8 cellular contexts compared by ENCODE assay signal in genomic region chr15:59688888-59689625, GRCh38. TPM values are rescaled to one million over a fixed set of nuclear protein-coding genes. Genes with fewer than 3 reads are reported as not detected.
A peak's percentile ranks its signal among the peaks of the same experiment; 100 is the strongest.
DNase-seq lines count a peak whose midpoint lies in the region; ATAC-seq and TF ChIP-seq lines count a peak whose summit lies in the region.

Gene BNIP2 (minus strand): TSS chr15:59689320. CDS start chr15:59682457, 6,863 bp downstream.

- H3K36me3 ChIP-seq in BE2C = peaks cover 4% of the 10 kb centered on the region

- peaks cover 6% of the 10 kb centered on the region; the same call in 1 of the 2 replicates for H3K4me1 ChIP-seq in BE2C

- H3K27me3 ChIP-seq in BE2C = no peaks in the 10 kb centered on the region

- H3K4me1 Mint-ChIP-seq in activated CD4-positive, alpha-beta T cell treated with anti-CD3 and anti-CD28 coated beads, Interleukin-2, amount 10 ng/mL, durations not matched to agents 7 days and 5 days = peaks cover 45% of the 10 kb centered on the region

- peak; percentile 99 for DNase-seq in BE2C
- peak; percentile 68 for DNase-seq in GM19240 (ENCODE audit: insufficient read length, low spot score)
- peak; percentile 100 for DNase-seq in NCI-H69 (lab: John Stamatoyannopoulos, UW)
- peak; percentile 100 for DNase-seq in activated CD4-positive, alpha-beta T cell treated with anti-CD3 and anti-CD28 coated beads, Interleukin-2, amount 10 ng/mL, durations not matched to agents 7 days and 5 days
- peak; percentile 42 for DNase-seq in cortex of kidney (lab: John Stamatoyannopoulos, UW)
- DNase-seq in left kidney (ENCODE audit: low read depth, low spot score) = peak; percentile 99
- peak; percentile 96 to 99 for DNase-seq in stimulated activated CD4-positive, alpha-beta T cell treated with anti-CD3 and anti-CD28 coated beads, Interleukin-2, amount 100 ng/mL, for 24 hours

- no peaks in the 10 kb centered on the region for H3K27me3 Mint-ChIP-seq in activated CD4-positive, alpha-beta T cell treated with anti-CD3 and anti-CD28 coated beads, Interleukin-2, amount 10 ng/mL, durations not matched to agents 7 days and 5 days

- CTCF ChIA-PET in activated CD4-positive, alpha-beta T cell treated with anti-CD3 and anti-CD28 coated beads, Interleukin-2, amount 10 ng/mL, durations not matched to agents 7 days and 5 days (lab: Charles Lee) = no interaction called here

- POLR2A ChIA-PET in activated CD4-positive, alpha-beta T cell treated with anti-CD3 and anti-CD28 coated beads, Interleukin-2, amount 10 ng/mL, durations not matched to agents 7 days and 5 days (lab: Charles Lee) = interaction anchor here (2.3 kb wide), 1 partner anchor 31 kb away, joined by 7 read pairs; the partner anchor contains the start of gene GTF2A2

- no peak for TF ChIP-seq CTCF in BE2C (IDR thresholded peaks at IDR 0.05; ENCODE audit: low read depth, low read length)

- H3K4me3 Mint-ChIP-seq in activated CD4-positive, alpha-beta T cell treated with anti-CD3 and anti-CD28 coated beads, Interleukin-2, amount 10 ng/mL, durations not matched to agents 7 days and 5 days = peak within 1 kb of the TSS; percentile 84

- H3K4me3 ChIP-seq in BE2C (ENCODE audit: low read depth, low read length) = peak within 1 kb of the TSS; percentile 95

- H3K36me3 Mint-ChIP-seq in activated CD4-positive, alpha-beta T cell treated with anti-CD3 and anti-CD28 coated beads, Interleukin-2, amount 10 ng/mL, durations not matched to agents 7 days and 5 days (ENCODE audit: low read depth) = peaks cover 25% of the 10 kb centered on the region

- ATAC-seq in HG03460 (IDR thresholded peaks at IDR 0.05; ENCODE audit: unreplicated experiment) = peak; percentile 80

- H3K9me3 Mint-ChIP-seq in activated CD4-positive, alpha-beta T cell treated with anti-CD3 and anti-CD28 coated beads, Interleukin-2, amount 10 ng/mL, durations not matched to agents 7 days and 5 days = no peaks in the 10 kb centered on the region

- peak within 1 kb of the TSS; percentile 99 for H3K27ac Mint-ChIP-seq in activated CD4-positive, alpha-beta T cell treated with anti-CD3 and anti-CD28 coated beads, Interleukin-2, amount 10 ng/mL, durations not matched to agents 7 days and 5 days

- H3K9me3 ChIP-seq in BE2C = no peaks in the 10 kb centered on the region

RNA-seq across cellular contexts. Expression of gene BNIP2, which starts in this region (rescaled TPM):
- polyA plus RNA-seq in BE2C (2012; ENCODE audit: insufficient read depth, insufficient read length, low read depth) = 36.8 TPM
- total RNA-seq in activated CD4-positive, alpha-beta T cell treated with anti-CD3 and anti-CD28 coated beads, Interleukin-2, amount 10 ng/mL, durations not matched to agents 7 days and 5 days = 10 to 100 TPM; 73.3 to 75.2 TPM

Comparison
In these comparisons a context has a peak if more than half of its experiments do, and no peak if none do; other contexts are left out.
1. Peak in every context shown above with its lines: DNase-seq, ATAC-seq and H3K4me3 ChIP-seq.
2. DNase-seq: peak in every context shown above with its lines; median percentile 100 in NCI-H69; 100 in activated CD4-positive, alpha-beta T cell treated with anti-CD3 and anti-CD28 coated beads, Interleukin-2, amount 10 ng/mL, durations not matched to agents 7 days and 5 days; 99 in BE2C; 99 in left kidney; 98 in stimulated activated CD4-positive, alpha-beta T cell treated with anti-CD3 and anti-CD28 coated beads, Interleukin-2, amount 100 ng/mL, for 24 hours; 68 in GM19240; 42 in cortex of kidney.